In the genomic region with DNA sequence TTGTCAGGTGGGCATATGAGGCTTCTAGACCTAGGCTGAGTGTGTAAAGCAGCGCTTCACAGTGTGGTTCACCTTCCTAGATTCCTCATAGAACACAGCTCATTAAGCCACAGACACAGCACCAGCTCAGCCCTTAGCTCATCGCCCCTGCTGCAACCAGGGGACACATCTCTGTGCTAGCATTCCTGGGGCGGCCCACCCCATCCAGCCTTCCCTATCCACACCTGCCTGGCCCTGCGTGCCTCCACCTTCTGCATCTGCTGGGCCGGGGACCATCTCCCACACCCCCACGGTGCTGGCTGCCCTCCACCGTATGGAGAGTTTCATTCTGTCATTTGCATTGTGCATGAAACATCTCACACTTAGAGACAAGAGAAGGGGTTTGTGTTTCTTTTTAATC, we compare ENCODE assay signal across 19 cellular contexts. TPM values are rescaled to one million over a fixed set of nuclear protein-coding genes. Genes with fewer than 3 reads are reported as not detected.
"Had no signal": no experiment of that assay in that cellular context is flagged by ENCODE, and none has a peak within 500 bp of the region (broad histone marks: within the 10 kb centered on the region; RNA-seq: fewer than 3 reads in every experiment).

No MANE protein-coding gene starts in this region.

- FAIRE-seq: bronchial epithelial cell had no signal

- H3K27ac Mint-ChIP-seq: activated CD4-positive, alpha-beta T cell treated with anti-CD3 and anti-CD28 coated beads for 36 hours; stimulated activated naive CD8-positive, alpha-beta T cell treated with anti-CD3 and anti-CD28 coated beads, Interleukin-15, Interleukin-2, amounts not matched to agents 100 ng/mL and 50 ng/mL, for 24 hours had no signal

- H3K27me3 Mint-ChIP-seq: activated CD4-positive, alpha-beta T cell treated with anti-CD3 and anti-CD28 coated beads for 36 hours; naive thymus-derived CD8-positive, alpha-beta T cell; stimulated activated naive CD8-positive, alpha-beta T cell treated with anti-CD3 and anti-CD28 coated beads, Interleukin-15, Interleukin-2, amounts not matched to agents 100 ng/mL and 50 ng/mL, for 24 hours; T-cell had no signal

- H3K4me3 ChIP-seq: ascending aorta, esophagus muscularis mucosa, SK-N-MC had no signal

- H3K4me1 Mint-ChIP-seq: activated CD4-positive, alpha-beta T cell treated with anti-CD3 and anti-CD28 coated beads for 36 hours had no signal

- DNase-seq: activated CD4-positive, alpha-beta T cell treated with anti-CD3 and anti-CD28 coated beads for 36 hours; hypothalamus; occipital lobe; stimulated activated CD4-positive, alpha-beta T cell treated with anti-CD3 and anti-CD28 coated beads, Interleukin-4, amount 100 ng/mL, for 1 hour; T1000 had no signal

- H3K4me3 Mint-ChIP-seq: activated CD4-positive, alpha-beta T cell treated with anti-CD3 and anti-CD28 coated beads for 36 hours; naive thymus-derived CD8-positive, alpha-beta T cell; stimulated activated naive CD8-positive, alpha-beta T cell treated with anti-CD3 and anti-CD28 coated beads, Interleukin-15, Interleukin-2, amounts not matched to agents 100 ng/mL and 50 ng/mL, for 24 hours; T-cell had no signal

- H3K27me3 ChIP-seq: ascending aorta, esophagus muscularis mucosa had no signal

- H3K27ac ChIP-seq: ascending aorta, esophagus muscularis mucosa, SK-N-MC, VCaP had no signal

- H3K9me3 Mint-ChIP-seq: naive thymus-derived CD8-positive, alpha-beta T cell; stimulated activated naive CD8-positive, alpha-beta T cell treated with anti-CD3 and anti-CD28 coated beads, Interleukin-15, Interleukin-2, amounts not matched to agents 100 ng/mL and 50 ng/mL, for 24 hours; T-cell had no signal

- H3K9me3 ChIP-seq: ascending aorta, esophagus muscularis mucosa had no signal

RNA-seq across cellular contexts. Expression of a gene that starts 35.8 kb away (rescaled TPM):
- total RNA-seq: activated CD4-positive, alpha-beta T cell treated with anti-CD3 and anti-CD28 coated beads for 36 hours; activated CD8-positive, alpha-beta memory T cell treated with anti-CD3 and anti-CD28 coated beads for 36 hours; ascending aorta; bronchial epithelial cell; esophagus muscularis mucosa; fibroblast of villous mesenchyme; lung microvascular endothelial cell; mononuclear cell; naive thymus-derived CD8-positive, alpha-beta T cell; occipital lobe; pulmonary artery endothelial cell; T-cell had no signal
- polyA plus RNA-seq: naive thymus-derived CD8-positive, alpha-beta T cell; thymus had no signal
